ENCODE assay signal across 21 cellular contexts in genomic region chr4:76637704-76638361, GRCh38.
DNase-seq lines count a peak whose midpoint lies in the region; ATAC-seq, FAIRE-seq and TF ChIP-seq lines count a peak whose summit lies in the region.
"Had no signal": no experiment of that assay in that cellular context is flagged by ENCODE, and none has a peak within 500 bp of the region (broad histone marks: within the 10 kb centered on the region; RNA-seq: fewer than 3 reads in every experiment).

No MANE protein-coding gene starts in this region.

- H3K4me1 ChIP-seq in left lung (peaks cover 0 to 6% of the 10 kb centered on the region in 2 donors), neural progenitor cell (no peaks in the 10 kb centered on the region), right cardiac atrium (ENCODE audit: control insufficient read depth, insufficient read depth, low read length) (no peaks in the 10 kb centered on the region)

- FAIRE-seq in bronchial epithelial cell (lab: Jason Lieb, UNC): peak; percentile 47
- FAIRE-seq: endothelial cell of umbilical vein, HTR-8/SVneo had no signal

- H2AFZ ChIP-seq in neural progenitor cell (replicated peaks): no peak overlapping the region
- H2AFZ ChIP-seq: GM23338 had no signal

- no peak overlapping the region for H3K27ac Mint-ChIP-seq in neural progenitor cell
- H3K27ac Mint-ChIP-seq: activated CD4-positive, alpha-beta T cell treated with anti-CD3 and anti-CD28 coated beads for 36 hours; activated naive CD8-positive, alpha-beta T cell treated with anti-CD3 and anti-CD28 coated beads, Interleukin-2, amount 10 ng/mL, durations not matched to agents 7 days and 5 days; activated T-helper 17 cell treated with anti-CD3 and anti-CD28 coated beads, Interleukin-2, amount 50 U/mL, for 72 hours; CD8-positive, alpha-beta memory T cell; GM23338 had no signal

- intact Hi-C loops in left lung (cut with DNase I): no loop called here
- intact Hi-C loops in right cardiac atrium (cut with DNase I): no loop called here

- no peaks in the 10 kb centered on the region for H3K36me3 ChIP-seq in bronchial epithelial cell (ENCODE audit: control insufficient read depth, insufficient read depth, low read length)
- H3K36me3 ChIP-seq in left lung: no peaks in the 10 kb centered on the region
- no peaks in the 10 kb centered on the region for H3K36me3 ChIP-seq in neural progenitor cell
- H3K36me3 ChIP-seq: brain microvascular endothelial cell, neutrophil, suprapubic skin had no signal

- H3K79me2 ChIP-seq in neural progenitor cell (ENCODE audit: low read depth): no peaks in the 10 kb centered on the region

- H3K9me3 ChIP-seq in left lung (no peaks in the 10 kb centered on the region), neural progenitor cell (ENCODE audit: low read depth) (no peaks in the 10 kb centered on the region), right cardiac atrium (ENCODE audit: control insufficient read depth, low read length) (no peaks in the 10 kb centered on the region)
- H3K9me3 ChIP-seq: neutrophil, suprapubic skin had no signal

- H3F3A ChIP-seq in neural progenitor cell (ENCODE audit: low read depth): no peaks in the 10 kb centered on the region

- H3K36me3 Mint-ChIP-seq in neural progenitor cell: peaks cover 36% of the 10 kb centered on the region
- H3K36me3 Mint-ChIP-seq: activated naive CD8-positive, alpha-beta T cell treated with anti-CD3 and anti-CD28 coated beads, Interleukin-2, amount 10 ng/mL, durations not matched to agents 7 days and 5 days; CD8-positive, alpha-beta memory T cell had no signal

- no peak overlapping the region for H3K4me2 ChIP-seq in neural progenitor cell
- H3K4me2 ChIP-seq: GM23338 had no signal

- ATAC-seq in left lung: peak; percentile 4
- no peak for ATAC-seq in right cardiac atrium
- ATAC-seq: activated CD4-positive, alpha-beta T cell treated with anti-CD3 and anti-CD28 coated beads for 36 hours; activated T-helper 17 cell treated with anti-CD3 and anti-CD28 coated beads, Interleukin-2, amount 50 U/mL, for 72 hours; GM23338 had no signal

- H3K27me3 ChIP-seq in bronchial epithelial cell (ENCODE audit: control insufficient read depth, insufficient read depth, low read length): no peaks in the 10 kb centered on the region
- no peaks in the 10 kb centered on the region for H3K27me3 ChIP-seq in left lung
- no peaks in the 10 kb centered on the region for H3K27me3 ChIP-seq in neural progenitor cell
- no peaks in the 10 kb centered on the region for H3K27me3 ChIP-seq in right cardiac atrium (ENCODE audit: control insufficient read depth, insufficient read depth)
- H3K27me3 ChIP-seq: brain microvascular endothelial cell, suprapubic skin had no signal

- H3K4me3 ChIP-seq in bronchial epithelial cell (ENCODE audit: low read depth, low read length): no peak overlapping the region
- H3K4me3 ChIP-seq in left lung: no peak overlapping the region
- no peak overlapping the region for H3K4me3 ChIP-seq in neural progenitor cell
- no peak overlapping the region for H3K4me3 ChIP-seq in right cardiac atrium (ENCODE audit: low read length)
- H3K4me3 ChIP-seq: GM23338, suprapubic skin had no signal

- H4K20me1 ChIP-seq in neural progenitor cell (ENCODE audit: low read depth): peaks cover 4% of the 10 kb centered on the region

- H3K27ac ChIP-seq in left lung: no peak overlapping the region
- no peak overlapping the region for H3K27ac ChIP-seq in neural progenitor cell
- H3K27ac ChIP-seq in right cardiac atrium (ENCODE audit: low read length): no peak overlapping the region
- H3K27ac ChIP-seq: brain microvascular endothelial cell, neutrophil, suprapubic skin had no signal

- H3K4me3 Mint-ChIP-seq in neural progenitor cell: no peak overlapping the region
- H3K4me3 Mint-ChIP-seq: activated CD4-positive, alpha-beta T cell treated with anti-CD3 and anti-CD28 coated beads for 36 hours; activated naive CD8-positive, alpha-beta T cell treated with anti-CD3 and anti-CD28 coated beads, Interleukin-2, amount 10 ng/mL, durations not matched to agents 7 days and 5 days; activated T-helper 17 cell treated with anti-CD3 and anti-CD28 coated beads, Interleukin-2, amount 50 U/mL, for 72 hours; CD8-positive, alpha-beta memory T cell; GM23338 had no signal

- peaks cover 5% of the 10 kb centered on the region for H3K27me3 Mint-ChIP-seq in neural progenitor cell (ENCODE audit: insufficient read depth, low read depth)

- no peak overlapping the region for H3K9ac ChIP-seq in neural progenitor cell

- WGBS in right cardiac atrium: 75% methylated on average over 5 of the region's 5 CpGs

- peak; percentile 49 for DNase-seq in AG20443 (ENCODE audit: low spot score)
- DNase-seq in LoVo (ENCODE audit: low spot score): peak; percentile 36
- peak; percentile 88 for DNase-seq in bronchial epithelial cell (ENCODE audit: low read depth)
- no peak for DNase-seq in left lung
- no peak for DNase-seq in neural progenitor cell (ENCODE audit: low spot score)
- DNase-seq in stimulated activated CD4-positive, alpha-beta T cell treated with anti-CD3 and anti-CD28 coated beads, Interleukin-4, amount 100 ng/mL, for 4 hours: no peak
- DNase-seq in DMS53 (lab: John Stamatoyannopoulos, UW): no peak
- DNase-seq in right cardiac atrium: no peak
- DNase-seq: activated CD4-positive, alpha-beta T cell treated with anti-CD3 and anti-CD28 coated beads for 36 hours; activated naive CD8-positive, alpha-beta T cell treated with anti-CD3 and anti-CD28 coated beads, Interleukin-2, amount 10 ng/mL, durations not matched to agents 7 days and 5 days; brain microvascular endothelial cell; CD8-positive, alpha-beta memory T cell; DND-41; glutamatergic neuron; NCI-H526 treated with DMSO at 0.1 percent for 48 hours had no signal

- peaks cover 22% of the 10 kb centered on the region for H3K4me1 Mint-ChIP-seq in neural progenitor cell
- H3K4me1 Mint-ChIP-seq: activated CD4-positive, alpha-beta T cell treated with anti-CD3 and anti-CD28 coated beads for 36 hours; activated naive CD8-positive, alpha-beta T cell treated with anti-CD3 and anti-CD28 coated beads, Interleukin-2, amount 10 ng/mL, durations not matched to agents 7 days and 5 days; activated T-helper 17 cell treated with anti-CD3 and anti-CD28 coated beads, Interleukin-2, amount 50 U/mL, for 72 hours; CD8-positive, alpha-beta memory T cell had no signal

- TF ChIP-seq CTCF in bronchial epithelial cell (IDR thresholded peaks at IDR 0.05; ENCODE audit: insufficient read depth, low read length, severe bottlenecking): peak; percentile 6
- TF ChIP-seq CTCF in left lung (IDR thresholded peaks at IDR 0.05): no peak
- TF ChIP-seq CTCF in neural progenitor cell (IDR thresholded peaks at IDR 0.05): no peak

- no peaks in the 10 kb centered on the region for H3K9me3 Mint-ChIP-seq in neural progenitor cell
- H3K9me3 Mint-ChIP-seq: activated naive CD8-positive, alpha-beta T cell treated with anti-CD3 and anti-CD28 coated beads, Interleukin-2, amount 10 ng/mL, durations not matched to agents 7 days and 5 days; activated T-helper 17 cell treated with anti-CD3 and anti-CD28 coated beads, Interleukin-2, amount 50 U/mL, for 72 hours; GM23338 had no signal

Comparison
In these comparisons a context has a peak if more than half of its experiments do, and no peak if none do; other contexts are left out.
1. DNase-seq: peak in AG20443 (single experiment), LoVo (single experiment) and bronchial epithelial cell (single experiment); none in left lung (0 of 2), neural progenitor cell (single experiment), stimulated activated CD4-positive, alpha-beta T cell treated with anti-CD3 and anti-CD28 coated beads, Interleukin-4, amount 100 ng/mL, for 4 hours (0 of 2), DMS53 (single experiment) and right cardiac atrium (0 of 3).